Comparison of ENCODE assay signal across 14 cellular contexts in genomic region chr19:17902701-17903100, GRCh38. TPM values are rescaled to one million over a fixed set of nuclear protein-coding genes. Genes with fewer than 3 reads are reported as not detected.
A peak's percentile ranks its signal among the peaks of the same experiment; 100 is the strongest.
DNase-seq lines count a peak whose midpoint lies in the region; ATAC-seq and TF ChIP-seq lines count a peak whose summit lies in the region.
"Had no signal": no experiment of that assay in that cellular context is flagged by ENCODE, and none has a peak within 500 bp of the region (broad histone marks: within the 10 kb centered on the region; RNA-seq: fewer than 3 reads in every experiment).

No MANE protein-coding gene starts in this region.

- intact Hi-C loops in dorsolateral prefrontal cortex (cut with DNase I): no loop called here

- H3K4me1 ChIP-seq in RWPE2 (ENCODE audit: insufficient read depth, poor library complexity, severe bottlenecking): peaks cover 9% of the 10 kb centered on the region
- H3K4me1 ChIP-seq: psoas muscle had no signal

- DNase-seq in AG09319 (ENCODE audit: extremely low read depth, low read depth): peak; percentile 7
- DNase-seq in HCEC 1CT: peak; percentile 41
- no peak for DNase-seq in RWPE2 (ENCODE audit: low spot score)
- DNase-seq in fibroblast of pulmonary artery (ENCODE audit: low read depth): peak; percentile 28
- no peak for DNase-seq in dorsolateral prefrontal cortex
- no peak for DNase-seq in epidermal melanocyte (ENCODE audit: insufficient read length, low spot score)
- DNase-seq in NCI-H748 treated with DMSO at 0.1 percent for 48 hours (lab: John Stamatoyannopoulos, UW): no peak
- DNase-seq: amniotic stem cell; CD4-positive, alpha-beta memory T cell; psoas muscle; RPMI8226; stimulated activated CD4-positive, alpha-beta T cell treated with anti-CD3 and anti-CD28 coated beads, Interleukin-2, amount 100 ng/mL, for 48 hours; stimulated activated naive CD8-positive, alpha-beta T cell treated with anti-CD3 and anti-CD28 coated beads, Interleukin-15, amount 100 ng/mL, for 72 hours had no signal

- H3K4me3 ChIP-seq in RWPE2 (ENCODE audit: severe bottlenecking) (no peak overlapping the region), fibroblast of pulmonary artery (replicated peaks; ENCODE audit: low read depth, low read length) (no peak overlapping the region), dorsolateral prefrontal cortex (no peak overlapping the region)
- H3K4me3 ChIP-seq: psoas muscle had no signal

- H3K27me3 ChIP-seq in RWPE2 (ENCODE audit: insufficient read depth, poor library complexity, severe bottlenecking) (no peaks in the 10 kb centered on the region), dorsolateral prefrontal cortex (peaks cover 0 to 9% (median 0%) of the 10 kb centered on the region in 45 donors)

- TF ChIP-seq CTCF in AG09319 (IDR thresholded peaks at IDR 0.05; ENCODE audit: low read depth, low read length) (no peak), RWPE2 (IDR thresholded peaks at IDR 0.05; ENCODE audit: poor library complexity, severe bottlenecking) (no peak), fibroblast of pulmonary artery (IDR thresholded peaks at IDR 0.05; ENCODE audit: low read length, missing control alignments) (no peak), dorsolateral prefrontal cortex (IDR thresholded peaks at IDR 0.05 in 54 of 56, conservative IDR thresholded peaks at IDR 0.05 in 2 of 56; ENCODE audit: low read depth in 1 of 56, partially characterized antibody in 56 of 56) (no peak)

- no peaks in the 10 kb centered on the region for H3K9me3 ChIP-seq in RWPE2 (ENCODE audit: severe bottlenecking)
- H3K9me3 ChIP-seq: psoas muscle had no signal

- H3K27ac ChIP-seq in RWPE2 (ENCODE audit: poor library complexity, severe bottlenecking) (no peak overlapping the region), dorsolateral prefrontal cortex (no peak overlapping the region)
- H3K27ac ChIP-seq: psoas muscle had no signal

- no peaks in the 10 kb centered on the region for H3K36me3 ChIP-seq in RWPE2 (ENCODE audit: low read depth)

- ATAC-seq in RWPE2 (ENCODE audit: low read depth): peak; percentile 40; the same call in 1 of the 3 replicates
- no peak for ATAC-seq in HG02981 (IDR thresholded peaks at IDR 0.05; ENCODE audit: unreplicated experiment)
- ATAC-seq: psoas muscle; stimulated activated naive CD8-positive, alpha-beta T cell treated with anti-CD3 and anti-CD28 coated beads, Interleukin-15, amount 100 ng/mL, for 72 hours had no signal

RNA-seq across cellular contexts. Expression of gene CCDC124, which starts 30.1 kb away (rescaled TPM):
- 100 to 1,000 TPM in 2 of 120 experiments, 10 to 100 TPM in 118; 46.6 to 103 (median 70.3) TPM for total RNA-seq in dorsolateral prefrontal cortex

RNA-seq across cellular contexts. Expression of gene SLC5A5, which starts 31.0 kb away (rescaled TPM):
- total RNA-seq in dorsolateral prefrontal cortex: 1 to 10 TPM in 30 of 120 experiments, under 1 TPM in 37, not detected in 53; 0.12 to 8.7 (median 0.83) TPM
- total RNA-seq: psoas muscle had no signal

RNA-seq across cellular contexts. Expression of gene RPL18A, which starts 43.0 kb away (rescaled TPM):
- 100 to 1,000 TPM; 322 to 603 (median 418) TPM for total RNA-seq in dorsolateral prefrontal cortex

RNA-seq across cellular contexts. Expression of gene JAK3, which starts 54.9 kb away (rescaled TPM):
- 10 to 100 TPM in 55 of 120 experiments, 1 to 10 TPM in 65; 4.2 to 25.1 (median 9.5) TPM for total RNA-seq in dorsolateral prefrontal cortex

Comparison
In these comparisons a context has a peak if more than half of its experiments do, and no peak if none do; other contexts are left out.
1. DNase-seq: peak in AG09319 (single experiment), HCEC 1CT (single experiment) and fibroblast of pulmonary artery (single experiment); none in RWPE2 (single experiment), dorsolateral prefrontal cortex (0 of 10), epidermal melanocyte (single experiment) and NCI-H748 treated with DMSO at 0.1 percent for 48 hours (single experiment).